Comparison of ENCODE assay signal across 8 cellular contexts in genomic region chr1:4585216-4585615, GRCh38.
DNase-seq lines count a peak whose midpoint lies in the region; ATAC-seq and TF ChIP-seq lines count a peak whose summit lies in the region.

No MANE protein-coding gene starts in this region.

- H3K36me3 ChIP-seq in DOHH2 (ENCODE audit: control insufficient read depth, low read length) (no peaks in the 10 kb centered on the region), PC-3 (ENCODE audit: low read depth, low read length) (no peaks in the 10 kb centered on the region), body of pancreas (replicated peaks in 1 of 2; ENCODE audit: insufficient read depth in 1 of 2, low read depth in 2 of 2) (no peaks in the 10 kb centered on the region)

- H3K4me3 ChIP-seq in DOHH2 (ENCODE audit: low read length): peak overlapping the region; percentile 43
- H3K4me3 ChIP-seq in PC-3 (ENCODE audit: low read length): no peak overlapping the region
- no peak overlapping the region for H3K4me3 ChIP-seq in body of pancreas

- no peak overlapping the region for H3K9ac ChIP-seq in PC-3 (ENCODE audit: low read length)

- H3K4me2 ChIP-seq in DOHH2 (ENCODE audit: low read length): peak overlapping the region; percentile 59
- no peak overlapping the region for H3K4me2 ChIP-seq in PC-3 (ENCODE audit: low read length)

- 17 to 30% methylated on average over 6 to 17 of the region's 17 CpGs for WGBS in body of pancreas, 2 donors

- H3K9me2 ChIP-seq in DOHH2 (replicated peaks; ENCODE audit: control insufficient read depth, low read length) (no peaks in the 10 kb centered on the region), PC-3 (replicated peaks; ENCODE audit: low read length) (no peaks in the 10 kb centered on the region)

- H3K79me2 ChIP-seq in DOHH2 (ENCODE audit: control insufficient read depth, low read length) (no peaks in the 10 kb centered on the region), PC-3 (ENCODE audit: low read length) (no peaks in the 10 kb centered on the region)

- in situ Hi-C loops in ACHN (cut with HindIII; ENCODE audit: low pct_ligation_motif_present, low pct_unique_long_range_greater_than_20kb, low sequenced_read_pairs): no loop called here

- POLR2A ChIA-PET in PC-3 (lab: Charles Lee; ENCODE audit: unreplicated experiment): no interaction called here

- H3K27me3 ChIP-seq in DOHH2 (ENCODE audit: control insufficient read depth, low read length): no peaks in the 10 kb centered on the region
- peaks cover 56% of the 10 kb centered on the region for H3K27me3 ChIP-seq in PC-3 (ENCODE audit: low read length)
- no peaks in the 10 kb centered on the region for H3K27me3 ChIP-seq in body of pancreas

- TF ChIP-seq CTCF in DOHH2 (IDR thresholded peaks at IDR 0.05; ENCODE audit: low read depth, low read length, poor library complexity, severe bottlenecking): peak; percentile 83
- TF ChIP-seq CTCF in PC-3 (conservative IDR thresholded peaks at IDR 0.05; ENCODE audit: low read depth, low read length): peak; percentile 55
- TF ChIP-seq CTCF in body of pancreas (IDR thresholded peaks at IDR 0.05): peak; percentile 27 to 53 (median 49)

- BruUV-seq in PC-3 (replicated peaks; lab: Mats Ljungman, UMichigan): no TSS peak

- no peak for TF ChIP-seq POLR2A in body of pancreas (IDR thresholded peaks at IDR 0.05)

- no peak overlapping the region for H2AFZ ChIP-seq in PC-3 (ENCODE audit: low read length)

- H3K9me3 ChIP-seq in DOHH2 (ENCODE audit: control insufficient read depth, insufficient read depth, low read length): no peaks in the 10 kb centered on the region
- H3K9me3 ChIP-seq in PC-3 (ENCODE audit: low read length): no peaks in the 10 kb centered on the region
- H3K9me3 ChIP-seq in body of pancreas: no peaks in the 10 kb centered on the region

- CTCF ChIA-PET in PC-3 (lab: Charles Lee): no interaction called here

- peak overlapping the region; percentile 20; the same call in 1 of the 2 replicates for H3K27ac ChIP-seq in DOHH2 (ENCODE audit: low read depth, low read length)
- no peak overlapping the region for H3K27ac ChIP-seq in PC-3 (ENCODE audit: low read length)
- H3K27ac ChIP-seq in body of pancreas: no peak overlapping the region

- H3K4me1 ChIP-seq in DOHH2 (ENCODE audit: control insufficient read depth, low read length): peaks cover 20% of the 10 kb centered on the region
- no peaks in the 10 kb centered on the region for H3K4me1 ChIP-seq in PC-3 (ENCODE audit: insufficient read depth, low read length)
- H3K4me1 ChIP-seq in body of pancreas: no peaks in the 10 kb centered on the region

- ATAC-seq in PC-3 (no peak), body of pancreas (no peak), HG02610 (IDR thresholded peaks at IDR 0.05; ENCODE audit: unreplicated experiment) (no peak)

- no peaks in the 10 kb centered on the region for H4K20me1 ChIP-seq in DOHH2 (ENCODE audit: control insufficient read depth, insufficient read depth, low read depth, low read length)
- H4K20me1 ChIP-seq in PC-3 (ENCODE audit: low read length): no peaks in the 10 kb centered on the region

- peak; percentile 17 for DNase-seq in PC-3
- DNase-seq in body of pancreas: peak in 3 of 4 donors; percentile 17 to 38 (median 26)
- DNase-seq in pons (ENCODE audit: low spot score): peak; percentile 8
- DNase-seq in CD1c-positive myeloid dendritic cell (ENCODE audit: extremely low spot score): no peak
- no peak for DNase-seq in HK-2 (ENCODE audit: unreplicated experiment)
- no peak for DNase-seq in ACHN

- intact Hi-C loops in PC-3 (cut with micrococcal nuclease): no loop called here
- intact Hi-C loops in body of pancreas (cut with DNase I): no loop called here

- H3F3A ChIP-seq in DOHH2 (ENCODE audit: control insufficient read depth, insufficient read depth) (no peaks in the 10 kb centered on the region), PC-3 (ENCODE audit: low read length, unreplicated experiment) (no peaks in the 10 kb centered on the region)

Comparison
In these comparisons a context has a peak if more than half of its experiments do, and no peak if none do; other contexts are left out.
1. DNase-seq: peak in PC-3 (single experiment), body of pancreas (3 of 4) and pons (single experiment); none in CD1c-positive myeloid dendritic cell (single experiment), HK-2 (single experiment) and ACHN (single experiment).
2. Peak in every context shown above with its lines, with median percentiles within 50 percentile points of each other: CTCF ChIP-seq.